In genomic region chr15:90228960-90229359, GRCh38 we compare ENCODE assay signal across 4 cellular contexts. TPM values are rescaled to one million over a fixed set of nuclear protein-coding genes. Genes with fewer than 3 reads are reported as not detected.
DNase-seq lines count a peak whose midpoint lies in the region; ATAC-seq and TF ChIP-seq lines count a peak whose summit lies in the region.
"Had no signal": no experiment of that assay in that cellular context is flagged by ENCODE, and none has a peak within 500 bp of the region (broad histone marks: within the 10 kb centered on the region; RNA-seq: fewer than 3 reads in every experiment).

No MANE protein-coding gene starts in this region.

- H3K4me3 ChIP-seq in prostate gland = no peak overlapping the region
- H3K4me3 ChIP-seq: cardiac muscle cell had no signal

- ATAC-seq in left colon = no peak

- DNase-seq in prostate gland (ENCODE audit: low spot score) (no peak), left colon (no peak)
- DNase-seq: NCI-H1694 treated with DMSO at 0.1 percent for 48 hours had no signal

- no peak for TF ChIP-seq CTCF in prostate gland (IDR thresholded peaks at IDR 0.05)

- H3K36me3 ChIP-seq in prostate gland = peaks cover 14 to 28% of the 10 kb centered on the region in 2 donors

- intact Hi-C loops in prostate gland (cut with DNase I) = no loop called here
- intact Hi-C loops in left colon (cut with DNase I, micrococcal nuclease) = no loop called here

- WGBS in prostate gland = 71% methylated on average over 15 of the region's 15 CpGs

- no peak for TF ChIP-seq POLR2A in prostate gland (IDR thresholded peaks at IDR 0.05)

- H3K4me1 ChIP-seq in prostate gland (replicated peaks) = peaks cover 10% of the 10 kb centered on the region

- H3K9me3 ChIP-seq in prostate gland = no peaks in the 10 kb centered on the region

- H3K27me3 ChIP-seq in prostate gland (replicated peaks; ENCODE audit: insufficient read depth) = no peaks in the 10 kb centered on the region
- H3K27me3 ChIP-seq: cardiac muscle cell had no signal

- H3K27ac ChIP-seq in prostate gland = peak overlapping the region; percentile 43 to 90
- H3K27ac ChIP-seq: cardiac muscle cell had no signal

RNA-seq across cellular contexts. Expression of gene CIB1, which starts 4.8 kb away (rescaled TPM):
- total RNA-seq in prostate gland = 100 to 1,000 TPM in 1 of 2 donors, 10 to 100 TPM in 1; 48.3 to 104 TPM
- 100 to 1,000 TPM; 235 to 242 TPM for total RNA-seq in left colon

RNA-seq across cellular contexts. Expression of gene GDPGP1, which starts 5.0 kb away (rescaled TPM):
- total RNA-seq in prostate gland (10 to 100 TPM; 15.4 to 21.5 TPM), left colon (10 to 100 TPM; 19.6 to 22.3 TPM)

RNA-seq across cellular contexts. Expression of gene TTLL13, which starts 20.4 kb away (rescaled TPM):
- under 1 TPM in 1 of 2 donors, not detected in 1; 0.51 TPM for total RNA-seq in prostate gland
- total RNA-seq in left colon = under 1 TPM; 0.47 to 0.58 TPM

RNA-seq across cellular contexts. Expression of gene SEMA4B, which starts 27.8 kb away (rescaled TPM):
- total RNA-seq in prostate gland (10 to 100 TPM; 96.1 to 99.6 TPM), left colon (100 to 1,000 TPM in 1 of 2 donors, 10 to 100 TPM in 1; 97.2 to 165 TPM)

RNA-seq across cellular contexts. Expression of gene NGRN, which starts 36.5 kb away (rescaled TPM):
- total RNA-seq in prostate gland (100 to 1,000 TPM; 102 to 108 TPM), left colon (10 to 100 TPM; 47.8 to 57.0 TPM)
